ENCODE assay signal across 8 cellular contexts in the genomic region with DNA sequence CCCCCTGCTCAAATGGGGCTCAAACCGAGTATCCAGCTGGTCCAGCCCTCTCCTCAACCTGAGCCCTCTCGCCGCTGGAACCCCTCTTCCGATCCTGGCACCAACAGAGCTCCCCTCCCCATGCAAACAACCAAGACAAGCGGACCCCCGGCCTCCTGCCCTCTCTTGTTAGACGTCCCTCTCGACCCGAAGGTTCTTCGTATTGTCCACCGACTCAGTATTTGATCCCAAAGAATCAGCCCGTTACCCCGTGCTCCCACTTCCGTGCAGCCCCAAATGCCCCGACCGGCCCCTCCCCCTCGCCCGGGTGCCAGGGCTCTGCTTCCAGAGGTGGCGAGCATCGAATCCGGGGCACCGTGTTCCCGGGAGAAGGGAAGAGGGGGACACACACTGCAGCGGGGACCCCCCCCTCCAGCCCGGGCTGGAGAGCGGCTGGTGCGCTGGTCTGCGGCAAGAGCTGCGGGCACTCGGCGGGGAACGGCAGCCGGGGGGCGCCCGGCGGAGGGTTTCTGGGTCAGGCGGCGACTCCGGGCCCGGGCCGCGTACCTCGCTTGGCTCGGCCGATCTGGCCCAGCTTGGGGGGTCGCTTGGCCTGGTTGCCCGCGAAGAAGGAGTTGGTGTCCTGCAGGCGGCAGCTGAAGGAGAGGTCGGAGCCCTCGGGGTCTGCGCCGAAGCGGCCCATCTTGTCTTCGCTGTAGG. TPM values are rescaled to one million over a fixed set of nuclear protein-coding genes. Genes with fewer than 3 reads are reported as not detected.
DNase-seq lines count a peak whose midpoint lies in the region; ATAC-seq and TF ChIP-seq lines count a peak whose summit lies in the region.

No MANE protein-coding gene starts in this region.

- peak overlapping the region; percentile 82; the same call in 1 of the 2 replicates for H3K23ac ChIP-seq in IMR-90 (ENCODE audit: low read depth, low read length)

- H3K56ac ChIP-seq in IMR-90 (ENCODE audit: extremely low read depth, insufficient read depth, low read length), result no peak overlapping the region

- H3K4me1 Mint-ChIP-seq in CD8-positive, alpha-beta T cell (ENCODE audit: low read depth), result peaks cover 20% of the 10 kb centered on the region

- no peak for DNase-seq in CD8-positive, alpha-beta T cell
- no peak for DNase-seq in IMR-90
- DNase-seq in astrocyte of the cerebellum (ENCODE audit: low read depth), result no peak
- DNase-seq in occipital lobe (lab: John Stamatoyannopoulos, UW), result no peak
- DNase-seq in GM13976 (ENCODE audit: low spot score), result no peak
- no peak for DNase-seq in NCI-H187 treated with DMSO at 0.1 percent for 48 hours (lab: John Stamatoyannopoulos, UW)

- H3K4me1 ChIP-seq in CD8-positive, alpha-beta T cell (ENCODE audit: insufficient read depth, low read length), result peaks cover 25% of the 10 kb centered on the region
- H3K4me1 ChIP-seq in IMR-90 (ENCODE audit: control insufficient read depth, insufficient read depth, low read length) (peaks cover 2% of the 10 kb centered on the region; the same call in 1 of the 2 replicates), mesodermal cell (ENCODE audit: control insufficient read depth, insufficient read depth, low read length, poor library complexity, severe bottlenecking) (peaks cover 8% of the 10 kb centered on the region)

- no peak overlapping the region for H3K9ac ChIP-seq in IMR-90 (ENCODE audit: low read depth, low read length)

- H2AK9ac ChIP-seq in IMR-90 (replicated peaks; ENCODE audit: low read depth, low read length, poor library complexity), result no peak overlapping the region

- no peaks in the 10 kb centered on the region for H3K9me1 ChIP-seq in IMR-90 (ENCODE audit: insufficient read depth, low read length)

- no peak overlapping the region for H2BK5ac ChIP-seq in IMR-90 (ENCODE audit: low read depth, low read length, poor library complexity, severe bottlenecking)

- peaks cover 26% of the 10 kb centered on the region for H3K27me3 Mint-ChIP-seq in CD8-positive, alpha-beta T cell (ENCODE audit: low read depth)

- H4K91ac ChIP-seq in IMR-90 (ENCODE audit: insufficient read depth, low read depth, low read length), result no peak overlapping the region

- H4K5ac ChIP-seq in IMR-90 (ENCODE audit: low read depth, low read length), result no peak overlapping the region

- no peak for ATAC-seq in CD8-positive, alpha-beta T cell
- peak; percentile 2; the same call in 1 of the 2 replicates for ATAC-seq in IMR-90 (ENCODE audit: low read depth)
- no peak for ATAC-seq in HG02588 (IDR thresholded peaks at IDR 0.05; ENCODE audit: unreplicated experiment)

- in situ Hi-C loops in IMR-90 (cut with MboI; ENCODE audit: low sequenced_read_pairs), result loop anchor here (25.0 kb wide), 1 partner anchor 798 kb away; no protein-coding TSS in a partner anchor
- in situ Hi-C loops in astrocyte of the cerebellum (cut with HindIII; ENCODE audit: low sequenced_read_pairs), result no loop called here
- in situ Hi-C loops in GM13976 (cut with MboI; ENCODE audit: low sequenced_read_pairs, unreplicated experiment), result no loop called here

- H3K27ac ChIP-seq in CD8-positive, alpha-beta T cell (ENCODE audit: low read depth, low read length), result no peak overlapping the region
- H3K27ac ChIP-seq in IMR-90 (ENCODE audit: insufficient read depth, low read length), result no peak overlapping the region; the same call in 1 of the 2 replicates
- H3K27ac ChIP-seq in mesodermal cell (ENCODE audit: low read depth, low read length, severe bottlenecking), result no peak overlapping the region

- no peak overlapping the region for H2BK20ac ChIP-seq in IMR-90 (ENCODE audit: low read depth, low read length)

- peaks cover 8% of the 10 kb centered on the region for H4K20me1 ChIP-seq in IMR-90 (ENCODE audit: insufficient read depth, low read length)

- intact Hi-C loops in CD8-positive, alpha-beta T cell (cut with DNase I, micrococcal nuclease), result no loop called here
- intact Hi-C loops in IMR-90 (cut with micrococcal nuclease), result no loop called here

- TF ChIP-seq POLR2A in IMR-90 (IDR thresholded peaks at IDR 0.05; ENCODE audit: low read depth, low read length), result no peak

- H3K27ac Mint-ChIP-seq in CD8-positive, alpha-beta T cell, result peak overlapping the region; percentile 37

- dilution Hi-C loops in IMR-90 (cut with HindIII; ENCODE audit: low sequenced_read_pairs, unreplicated experiment), result no loop called here

- POLR2A ChIA-PET in CD8-positive, alpha-beta T cell (lab: Charles Lee), result interaction anchor here (1.0 to 1.3 kb wide), 2 partner anchors 20 to 126 kb away, joined by 4 to 5 read pairs; a partner anchor contains a TSS
- POLR2A ChIA-PET in IMR-90 (lab: Charles Lee; ENCODE audit: unreplicated experiment), result no interaction called here

- CTCF ChIA-PET in CD8-positive, alpha-beta T cell (lab: Charles Lee), result interaction anchor here (1.0 to 2.8 kb wide), 3 partner anchors 9 to 33 kb away, joined by 3 to 8 read pairs (median 8); a partner anchor contains a TSS
- CTCF ChIA-PET in IMR-90 (lab: Yijun Ruan, JAX), result interaction anchor here (1.1 kb wide), 1 partner anchor 365 kb away, joined by 3 read pairs; no protein-coding TSS in a partner anchor

- H2BK120ac ChIP-seq in IMR-90 (ENCODE audit: low read depth, low read length), result no peak overlapping the region

- no peak overlapping the region for H3K14ac ChIP-seq in IMR-90 (replicated peaks; ENCODE audit: low read depth, low read length)

- H3K4ac ChIP-seq in IMR-90 (ENCODE audit: low read depth, low read length), result no peak overlapping the region

- H3K4me2 ChIP-seq in IMR-90 (ENCODE audit: low read depth, low read length), result peak overlapping the region; percentile 72

- peak overlapping the region; percentile 79 for H3K4me3 Mint-ChIP-seq in CD8-positive, alpha-beta T cell

- H2AFZ ChIP-seq in IMR-90 (replicated peaks; ENCODE audit: low read length, poor library complexity), result peak overlapping the region; percentile 84

- no peaks in the 10 kb centered on the region for H3K36me3 ChIP-seq in CD8-positive, alpha-beta T cell (ENCODE audit: insufficient read depth, low read length)
- H3K36me3 ChIP-seq in IMR-90 (ENCODE audit: control insufficient read depth, insufficient read depth, low read length) (0 out of 2 replicates have a peak, but pooled peaks cover 2% of the 10 kb centered on the region), mesodermal cell (ENCODE audit: control insufficient read depth, insufficient read depth, low read length) (peaks cover 3% of the 10 kb centered on the region)

- no peak overlapping the region for H3K18ac ChIP-seq in IMR-90 (ENCODE audit: low read depth, low read length)

- no peaks in the 10 kb centered on the region for H3K9me3 ChIP-seq in CD8-positive, alpha-beta T cell (ENCODE audit: low read length)
- H3K9me3 ChIP-seq in IMR-90 (ENCODE audit: control insufficient read depth, insufficient read depth, low read length) (no peaks in the 10 kb centered on the region), mesodermal cell (ENCODE audit: control insufficient read depth, low read length) (no peaks in the 10 kb centered on the region)

- no TSS peak for BruUV-seq in IMR-90 (replicated peaks; lab: Mats Ljungman, UMichigan)

- peaks cover 31% of the 10 kb centered on the region for H3K27me3 ChIP-seq in CD8-positive, alpha-beta T cell (ENCODE audit: insufficient read depth, low read length)
- peaks cover 37% of the 10 kb centered on the region for H3K27me3 ChIP-seq in IMR-90 (ENCODE audit: control insufficient read depth, insufficient read depth, low read length)

- no peaks in the 10 kb centered on the region for H3K36me3 Mint-ChIP-seq in CD8-positive, alpha-beta T cell

- H3K79me1 ChIP-seq in IMR-90 (ENCODE audit: low read depth in 1 of 2, low read length in 2 of 2), result no peaks in the 10 kb centered on the region

- TF ChIP-seq RAD21 in IMR-90 (IDR thresholded peaks at IDR 0.05; ENCODE audit: low read length), result no peak

- no peak overlapping the region for H4K8ac ChIP-seq in IMR-90 (ENCODE audit: low read depth in 2 of 2, low read length in 2 of 2)

- no peak overlapping the region for H2BK15ac ChIP-seq in IMR-90 (ENCODE audit: low read depth, low read length)

- no peak overlapping the region for H2AK5ac ChIP-seq in IMR-90 (ENCODE audit: low read depth, low read length)

- peak overlapping the region; percentile 39 for H3K4me3 ChIP-seq in CD8-positive, alpha-beta T cell (ENCODE audit: low read depth, low read length)
- H3K4me3 ChIP-seq in IMR-90 (ENCODE audit: insufficient read depth, low read depth, low read length) (peak overlapping the region; percentile 55), astrocyte of the cerebellum (ENCODE audit: low read depth, low read length) (peak overlapping the region; percentile 38), mesodermal cell (ENCODE audit: extremely low read depth, insufficient read depth, low read length, poor library complexity, severe bottlenecking) (peak overlapping the region; percentile 44)

- no peak for TF ChIP-seq CTCF in CD8-positive, alpha-beta T cell (IDR thresholded peaks at IDR 0.05)
- TF ChIP-seq CTCF in IMR-90 (conservative IDR thresholded peaks at IDR 0.05; ENCODE audit: low read depth, low read length) (no peak), astrocyte of the cerebellum (IDR thresholded peaks at IDR 0.05; ENCODE audit: low read depth, low read length, missing control alignments) (no peak), GM13976 (IDR thresholded peaks at IDR 0.05; ENCODE audit: borderline replicate concordance, control extremely low read depth, extremely low read depth, insufficient read depth, missing control alignments) (no peak)

- WGBS in IMR-90 (ENCODE audit: extremely low coverage in 2 of 2, insufficient read length in 1 of 2), 2 experiments, result 2% methylated on average over 32 of the region's 55 CpGs; no CpG with 5 or more reads in 1 of the 2 experiments
- 0 to 2% methylated on average over 43 to 49 of the region's 55 CpGs for WGBS in mesodermal cell (ENCODE audit: insufficient coverage in 2 of 2), 2 experiments

- no peaks in the 10 kb centered on the region for H3K9me3 Mint-ChIP-seq in CD8-positive, alpha-beta T cell

RNA-seq across cellular contexts. Expression of a gene that starts 0.6 kb away (rescaled TPM):
- not detected for total RNA-seq in CD8-positive, alpha-beta T cell
- not detected in 2 replicates for total RNA-seq in IMR-90 (2012; rRNA removed)
- polyA plus RNA-seq in IMR-90 (2012; rRNA removed), result 0.29 and 0.34 TPM in 2 replicates
- 0.40 and 0.69 TPM in 2 replicates for polyA plus RNA-seq in IMR-90 (2012; cell fraction: cytosol; rRNA removed)
- 0.14 and 0.22 TPM in 2 replicates for polyA plus RNA-seq in IMR-90 (2012; cell fraction: nucleus; rRNA removed; ENCODE audit: low replicate concordance)
- polyA plus RNA-seq in mesodermal cell (2013, experiment 1 of 2), result 1.5 TPM
- 0.86 TPM for polyA plus RNA-seq in mesodermal cell (2013, experiment 2 of 2)
- total RNA-seq in occipital lobe, result 3.4 TPM

RNA-seq across cellular contexts. Expression of a gene that starts 11.2 kb away (rescaled TPM):
- total RNA-seq in CD8-positive, alpha-beta T cell, result under 1 TPM in 1 of 2 experiments, not detected in 1; 0.38 TPM
- 2.8 and 2.9 TPM in 2 replicates for total RNA-seq in IMR-90 (2012; rRNA removed)
- polyA plus RNA-seq in IMR-90 (2012; rRNA removed), result 3.6 and 5.3 TPM in 2 replicates
- 6.1 and 6.6 TPM in 2 replicates for polyA plus RNA-seq in IMR-90 (2012; cell fraction: cytosol; rRNA removed)
- polyA plus RNA-seq in IMR-90 (2012; cell fraction: nucleus; rRNA removed; ENCODE audit: low replicate concordance), result 1.2 and 2.0 TPM in 2 replicates
- polyA plus RNA-seq in mesodermal cell (2013, experiment 1 of 2), result 4.0 TPM
- 3.6 TPM for polyA plus RNA-seq in mesodermal cell (2013, experiment 2 of 2)
- total RNA-seq in occipital lobe, result 0.94 TPM

RNA-seq across cellular contexts. Expression of a gene that starts 12.0 kb away (rescaled TPM):
- total RNA-seq in CD8-positive, alpha-beta T cell, result 10 to 100 TPM; 15.7 to 16.4 TPM
- total RNA-seq in IMR-90 (2012; rRNA removed) (19.2 and 19.5 TPM in 2 replicates), occipital lobe (10.6 TPM)
- 52.6 and 55.5 TPM in 2 replicates for polyA plus RNA-seq in IMR-90 (2012; rRNA removed)
- 53.9 and 68.8 TPM in 2 replicates for polyA plus RNA-seq in IMR-90 (2012; cell fraction: cytosol; rRNA removed)
- polyA plus RNA-seq in IMR-90 (2012; cell fraction: nucleus; rRNA removed; ENCODE audit: low replicate concordance), result 69.0 and 86.1 TPM in 2 replicates
- 41.7 TPM for polyA plus RNA-seq in mesodermal cell (2013, experiment 1 of 2)
- polyA plus RNA-seq in mesodermal cell (2013, experiment 2 of 2), result 31.1 TPM

RNA-seq across cellular contexts. Expression of a gene that starts 15.1 kb away (rescaled TPM):
- not detected for total RNA-seq in CD8-positive, alpha-beta T cell
- total RNA-seq in IMR-90 (2012; rRNA removed) (not detected in 2 replicates), occipital lobe (2.2 TPM)
- polyA plus RNA-seq in IMR-90 (2012; rRNA removed), result not detected in 2 replicates
- polyA plus RNA-seq in IMR-90 (2012; cell fraction: cytosol; rRNA removed), result not detected in 2 replicates
- polyA plus RNA-seq in IMR-90 (2012; cell fraction: nucleus; rRNA removed; ENCODE audit: low replicate concordance), result 0.02 TPM in 1 of 2 replicates, not detected in the other
- polyA plus RNA-seq in mesodermal cell (2013, experiment 1 of 2), result not detected
- polyA plus RNA-seq in mesodermal cell (2013, experiment 2 of 2), result not detected

RNA-seq across cellular contexts. Expression of a gene that starts 31.3 kb away (rescaled TPM):
- under 1 TPM; 0.28 to 0.65 TPM for total RNA-seq in CD8-positive, alpha-beta T cell
- total RNA-seq in IMR-90 (2012; rRNA removed) (not detected in 2 replicates), occipital lobe (0.31 TPM)
- not detected in 2 replicates for polyA plus RNA-seq in IMR-90 (2012; rRNA removed)
- not detected in 2 replicates for polyA plus RNA-seq in IMR-90 (2012; cell fraction: cytosol; rRNA removed)
- 0.03 TPM in 1 of 2 replicates, not detected in the other for polyA plus RNA-seq in IMR-90 (2012; cell fraction: nucleus; rRNA removed; ENCODE audit: low replicate concordance)
- not detected for polyA plus RNA-seq in mesodermal cell (2013, experiment 1 of 2)
- not detected for polyA plus RNA-seq in mesodermal cell (2013, experiment 2 of 2)
